ENCODE assay signal across 1 cellular context in the genomic region with DNA sequence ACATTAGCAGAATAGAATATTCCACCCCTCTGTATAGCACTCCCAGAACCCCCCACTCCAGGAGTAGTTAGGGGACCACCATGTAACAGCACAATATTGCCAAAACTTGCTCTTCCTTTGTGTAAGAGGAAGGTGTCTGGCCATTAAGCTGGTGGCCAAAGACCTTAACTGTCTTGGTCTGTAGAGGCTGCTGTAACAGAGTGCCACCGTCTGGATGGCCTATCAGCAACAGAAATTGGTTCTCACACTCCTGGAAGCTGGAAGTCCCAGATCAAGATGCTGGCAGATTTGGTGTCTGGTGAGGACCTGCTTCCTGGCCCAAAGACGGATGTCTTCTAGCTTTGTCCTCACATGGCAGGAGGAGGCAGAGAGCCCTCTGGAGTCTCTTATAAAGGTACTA.
TF ChIP-seq lines count a peak whose summit lies in the region.

No MANE protein-coding gene starts in this region.

TF ChIP-seq in HepG2, 621 proteins besides CTCF, POLR2A, EP300 and RAD21 (continued from another document):
- TF ChIP-seq, protein P1, sequence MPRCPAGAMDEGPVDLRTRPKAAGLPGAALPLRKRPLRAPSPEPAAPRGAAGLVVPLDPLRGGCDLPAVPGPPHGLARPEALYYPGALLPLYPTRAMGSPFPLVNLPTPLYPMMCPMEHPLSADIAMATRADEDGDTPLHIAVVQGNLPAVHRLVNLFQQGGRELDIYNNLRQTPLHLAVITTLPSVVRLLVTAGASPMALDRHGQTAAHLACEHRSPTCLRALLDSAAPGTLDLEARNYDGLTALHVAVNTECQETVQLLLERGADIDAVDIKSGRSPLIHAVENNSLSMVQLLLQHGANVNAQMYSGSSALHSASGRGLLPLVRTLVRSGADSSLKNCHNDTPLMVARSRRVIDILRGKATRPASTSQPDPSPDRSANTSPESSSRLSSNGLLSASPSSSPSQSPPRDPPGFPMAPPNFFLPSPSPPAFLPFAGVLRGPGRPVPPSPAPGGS (CRISPR knock-in tag; IDR thresholded peaks at IDR 0.05), result no peak
- TF ChIP-seq ZNF839 (CRISPR knock-in tag; IDR thresholded peaks at IDR 0.05; ENCODE audit: borderline replicate concordance) (no peak), NKX3-1 (CRISPR knock-in tag; IDR thresholded peaks at IDR 0.05) (no peak), SMC3 (IDR thresholded peaks at IDR 0.05; ENCODE audit: low read length) (peak; percentile 39; the same call in 1 of the 2 replicates), DPF2 (CRISPR knock-in tag; IDR thresholded peaks at IDR 0.05; ENCODE audit: borderline replicate concordance, low read depth) (no peak), PAX8 (CRISPR knock-in tag; IDR thresholded peaks at IDR 0.05; ENCODE audit: borderline replicate concordance) (no peak), CHD2 (IDR thresholded peaks at IDR 0.05; ENCODE audit: low read depth, low read length) (no peak), XRCC5 (optimal IDR thresholded peaks at IDR 0.05; ENCODE audit: low read length) (peak; percentile 26), SETDB1 (CRISPR knock-in tag; IDR thresholded peaks at IDR 0.05; ENCODE audit: borderline replicate concordance) (no peak), HNRNPK (IDR thresholded peaks at IDR 0.05; ENCODE audit: low read depth, low read length, poor library complexity, severe bottlenecking) (no peak), MBNL3 (CRISPR knock-in tag; conservative IDR thresholded peaks at IDR 0.05) (no peak), ZNF431 (CRISPR knock-in tag; IDR thresholded peaks at IDR 0.05; ENCODE audit: borderline replicate concordance, low read depth) (0 out of 2 replicates have a peak, but pooled peaks have one; percentile 28), ZNF772 (CRISPR knock-in tag; IDR thresholded peaks at IDR 0.05) (no peak), SIN3B (IDR thresholded peaks at IDR 0.05; ENCODE audit: low read length) (no peak), ZNF235 (CRISPR knock-in tag; IDR thresholded peaks at IDR 0.05; ENCODE audit: borderline replicate concordance) (no peak), ZNF672 (CRISPR knock-in tag; IDR thresholded peaks at IDR 0.05) (no peak), ZNF605 (CRISPR knock-in tag; IDR thresholded peaks at IDR 0.05) (no peak), FOXA3 (CRISPR knock-in tag; IDR thresholded peaks at IDR 0.05) (no peak), ZNF703 (CRISPR knock-in tag; IDR thresholded peaks at IDR 0.05; ENCODE audit: borderline replicate concordance) (no peak), SRSF1 (optimal IDR thresholded peaks at IDR 0.05; ENCODE audit: low read depth, low read length) (no peak), STAG1 (CRISPR knock-in tag; IDR thresholded peaks at IDR 0.05) (peak; percentile 83), ZNF251 (CRISPR knock-in tag; IDR thresholded peaks at IDR 0.05) (no peak), MYC (CRISPR knock-in tag; IDR thresholded peaks at IDR 0.05; ENCODE audit: borderline replicate concordance) (no peak), ZNF558 (CRISPR knock-in tag; IDR thresholded peaks at IDR 0.05; ENCODE audit: borderline replicate concordance) (no peak), ARNT2 (CRISPR knock-in tag; IDR thresholded peaks at IDR 0.05; ENCODE audit: low read depth) (no peak), PHF5A (CRISPR knock-in tag; IDR thresholded peaks at IDR 0.05; ENCODE audit: low read depth, unreplicated experiment) (no peak)
- TF ChIP-seq, protein P2, sequence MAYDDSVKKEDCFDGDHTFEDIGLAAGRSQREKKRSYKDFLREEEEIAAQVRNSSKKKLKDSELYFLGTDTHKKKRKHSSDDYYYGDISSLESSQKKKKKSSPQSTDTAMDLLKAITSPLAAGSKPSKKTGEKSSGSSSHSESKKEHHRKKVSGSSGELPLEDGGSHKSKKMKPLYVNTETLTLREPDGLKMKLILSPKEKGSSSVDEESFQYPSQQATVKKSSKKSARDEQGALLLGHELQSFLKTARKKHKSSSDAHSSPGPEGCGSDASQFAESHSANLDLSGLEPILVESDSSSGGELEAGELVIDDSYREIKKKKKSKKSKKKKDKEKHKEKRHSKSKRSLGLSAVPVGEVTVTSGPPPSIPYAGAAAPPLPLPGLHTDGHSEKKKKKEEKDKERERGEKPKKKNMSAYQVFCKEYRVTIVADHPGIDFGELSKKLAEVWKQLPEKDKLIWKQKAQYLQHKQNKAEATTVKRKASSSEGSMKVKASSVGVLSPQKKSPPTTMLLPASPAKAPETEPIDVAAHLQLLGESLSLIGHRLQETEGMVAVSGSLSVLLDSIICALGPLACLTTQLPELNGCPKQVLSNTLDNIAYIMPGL (CRISPR knock-in tag; IDR thresholded peaks at IDR 0.05; ENCODE audit: borderline replicate concordance in 1 of 2, low read depth in 1 of 2), result peak in 1 of 2 experiments; percentile 30; a peak in 1 of 4 replicates
- TF ChIP-seq, protein P3, sequence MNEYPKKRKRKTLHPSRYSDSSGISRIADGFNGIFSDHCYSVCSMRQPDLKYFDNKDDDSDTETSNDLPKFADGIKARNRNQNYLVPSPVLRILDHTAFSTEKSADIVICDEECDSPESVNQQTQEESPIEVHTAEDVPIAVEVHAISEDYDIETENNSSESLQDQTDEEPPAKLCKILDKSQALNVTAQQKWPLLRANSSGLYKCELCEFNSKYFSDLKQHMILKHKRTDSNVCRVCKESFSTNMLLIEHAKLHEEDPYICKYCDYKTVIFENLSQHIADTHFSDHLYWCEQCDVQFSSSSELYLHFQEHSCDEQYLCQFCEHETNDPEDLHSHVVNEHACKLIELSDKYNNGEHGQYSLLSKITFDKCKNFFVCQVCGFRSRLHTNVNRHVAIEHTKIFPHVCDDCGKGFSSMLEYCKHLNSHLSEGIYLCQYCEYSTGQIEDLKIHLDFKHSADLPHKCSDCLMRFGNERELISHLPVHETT (CRISPR knock-in tag; conservative IDR thresholded peaks at IDR 0.05), result no peak
